Comparison of ENCODE assay signal across 8 cellular contexts in genomic region chr15:56249080-56249479, GRCh38. TPM values are rescaled to one million over a fixed set of nuclear protein-coding genes. Genes with fewer than 3 reads are reported as not detected.
DNase-seq lines count a peak whose midpoint lies in the region; ATAC-seq and TF ChIP-seq lines count a peak whose summit lies in the region.

No MANE protein-coding gene starts in this region.

- in situ Hi-C loops in astrocyte of the cerebellum (cut with HindIII; ENCODE audit: low sequenced_read_pairs) = loop anchor here (5.0 kb wide), 1 partner anchor 37 kb away; no protein-coding TSS in a partner anchor

- DNase-seq in GM12864 (ENCODE audit: low read depth) (no peak), NB4 (ENCODE audit: low read depth) (peak; percentile 50), astrocyte of the cerebellum (ENCODE audit: low read depth) (peak; percentile 57), neural crest cell (ENCODE audit: low read depth, low spot score) (no peak), putamen (ENCODE audit: low spot score) (no peak)

- H3K4me3 ChIP-seq in GM12864 (ENCODE audit: low read depth, low read length) = no peak overlapping the region
- H3K4me3 ChIP-seq in NB4 (ENCODE audit: low read depth, low read length) = no peak overlapping the region
- no peak overlapping the region for H3K4me3 ChIP-seq in astrocyte of the cerebellum (ENCODE audit: low read depth, low read length)

- no peak overlapping the region for H3K27ac Mint-ChIP-seq in neural crest cell (ENCODE audit: unreplicated experiment)

- TF ChIP-seq POLR2A in NB4 (IDR thresholded peaks at IDR 0.05; ENCODE audit: extremely low read depth, insufficient read length) = no peak

- H3K9me3 Mint-ChIP-seq in neural crest cell = peaks cover 5% of the 10 kb centered on the region

- H3K4me3 Mint-ChIP-seq in neural crest cell = no peak overlapping the region

- no peaks in the 10 kb centered on the region for H3K36me3 Mint-ChIP-seq in neural crest cell (ENCODE audit: low read depth)

- H3K4me1 Mint-ChIP-seq in neural crest cell = peaks cover 21% of the 10 kb centered on the region

- H3K27me3 Mint-ChIP-seq in neural crest cell (ENCODE audit: low read depth) = peaks cover 3% of the 10 kb centered on the region

- TF ChIP-seq CTCF in GM12864 (IDR thresholded peaks at IDR 0.05; ENCODE audit: low read depth, low read length, missing control alignments) (peak; percentile 52), NB4 (IDR thresholded peaks at IDR 0.05; ENCODE audit: low read depth, low read length) (no peak), astrocyte of the cerebellum (IDR thresholded peaks at IDR 0.05; ENCODE audit: low read depth, low read length, missing control alignments) (peak; percentile 51), neural crest cell (conservative IDR thresholded peaks at IDR 0.05) (peak; percentile 47)

- no peak for ATAC-seq in HG02884 (IDR thresholded peaks at IDR 0.05; ENCODE audit: unreplicated experiment)
- no peak for ATAC-seq in GM18861 (IDR thresholded peaks at IDR 0.05; ENCODE audit: unreplicated experiment)
- no peak for ATAC-seq in GM19328 (IDR thresholded peaks at IDR 0.05; ENCODE audit: unreplicated experiment)

RNA-seq across cellular contexts. Expression of gene RFX7, which starts 5.4 kb away (rescaled TPM):
- 57.2 and 61.2 TPM in 2 replicates for total RNA-seq in neural crest cell

Comparison
In these comparisons a context has a peak if more than half of its experiments do, and no peak if none do; other contexts are left out.
1. DNase-seq: peak in NB4 (single experiment) and astrocyte of the cerebellum (single experiment); none in GM12864 (single experiment), neural crest cell (single experiment) and putamen (single experiment).